Comparison of ENCODE assay signal across 15 cellular contexts in the genomic region with DNA sequence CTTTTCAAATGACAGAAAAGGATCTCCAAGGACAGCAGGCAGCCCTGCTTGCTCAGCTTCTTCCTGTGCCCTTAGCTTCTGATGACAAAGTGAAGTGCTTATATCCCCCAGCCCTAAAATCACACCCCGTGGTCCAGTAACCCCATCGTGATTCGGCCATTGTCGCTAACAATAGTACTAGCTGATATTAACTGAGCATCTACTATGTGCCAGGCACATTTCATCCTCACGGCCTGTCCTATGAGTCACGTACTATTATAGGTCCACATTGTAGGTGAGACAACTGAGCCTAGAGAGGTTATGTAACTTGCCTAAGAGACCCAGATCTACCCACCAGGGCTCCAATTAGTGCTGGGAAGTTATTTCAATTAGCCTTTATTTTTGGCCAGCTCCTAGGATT. TPM values are rescaled to one million over a fixed set of nuclear protein-coding genes. Genes with fewer than 3 reads are reported as not detected.
DNase-seq lines count a peak whose midpoint lies in the region; ATAC-seq and TF ChIP-seq lines count a peak whose summit lies in the region.
"Had no signal": no experiment of that assay in that cellular context is flagged by ENCODE, and none has a peak within 500 bp of the region (broad histone marks: within the 10 kb centered on the region; RNA-seq: fewer than 3 reads in every experiment).

No MANE protein-coding gene starts in this region.

- CTCF ChIA-PET in CD4-positive, alpha-beta memory T cell (lab: Charles Lee; ENCODE audit: partially characterized antibody), result interaction anchor here (0.8 to 7.1 kb wide), 5 partner anchors 10 to 342 kb away, joined by 3 to 109 read pairs (median 4); no protein-coding TSS in a partner anchor

- peaks cover 2 to 8% (median 4%) of the 10 kb centered on the region in 4 donors for H3K4me1 Mint-ChIP-seq in CD4-positive, alpha-beta memory T cell
- H3K4me1 Mint-ChIP-seq in GM23338 (peaks cover 41% of the 10 kb centered on the region), natural killer cell (peaks cover 0 to 4% of the 10 kb centered on the region in 2 donors)
- peaks cover 4% of the 10 kb centered on the region for H3K4me1 Mint-ChIP-seq in activated naive CD8-positive, alpha-beta T cell treated with anti-CD3 and anti-CD28 coated beads, Interleukin-2, amount 50 U/mL, for 24 hours

- H4K20me1 ChIP-seq in GM23338 (replicated peaks; ENCODE audit: insufficient read depth), result 0 out of 2 replicates have a peak, but pooled peaks cover 3% of the 10 kb centered on the region

- no peak overlapping the region for H2AFZ ChIP-seq in GM23338

- no peaks in the 10 kb centered on the region for H3F3A ChIP-seq in GM23338 (replicated peaks; ENCODE audit: low read depth)

- H3K9me2 ChIP-seq in GM23338 (ENCODE audit: insufficient read depth), result no peaks in the 10 kb centered on the region

- POLR2A ChIA-PET in CD4-positive, alpha-beta memory T cell (lab: Charles Lee; ENCODE audit: partially characterized antibody), result no interaction called here

- H3K4me3 ChIP-seq in CD4-positive, alpha-beta memory T cell (ENCODE audit: low read length in 2 of 2), result no peak overlapping the region
- H3K4me3 ChIP-seq in GM23338, result peak overlapping the region; percentile 76
- peak overlapping the region in 4 of 59 donors; percentile 63 to 87 (median 74) for H3K4me3 ChIP-seq in dorsolateral prefrontal cortex

- intact Hi-C loops in CD4-positive, alpha-beta memory T cell (cut with micrococcal nuclease), result loop anchor here (5.0 kb wide), 1 partner anchor 206 kb away; no protein-coding TSS in a partner anchor
- intact Hi-C loops in natural killer cell (cut with micrococcal nuclease), result no loop called here
- intact Hi-C loops in dorsolateral prefrontal cortex (cut with DNase I), result loop anchor here (2.0 to 5.0 kb wide), 3 partner anchors 51 to 341 kb away; no protein-coding TSS in a partner anchor

- H3K9me3 ChIP-seq in CD4-positive, alpha-beta memory T cell (ENCODE audit: control insufficient read depth in 1 of 2, low read length in 2 of 2), result no peaks in the 10 kb centered on the region
- H3K9me3 ChIP-seq: adrenal gland had no signal

- TF ChIP-seq CTCF in GM23338 (conservative IDR thresholded peaks at IDR 0.05; ENCODE audit: low read depth in 2 of 2) (no peak), natural killer cell (IDR thresholded peaks at IDR 0.05) (no peak), dorsolateral prefrontal cortex (IDR thresholded peaks at IDR 0.05 in 54 of 56, conservative IDR thresholded peaks at IDR 0.05 in 2 of 56; ENCODE audit: low read depth in 1 of 56, partially characterized antibody in 56 of 56) (no peak)

- DNase-seq in CD4-positive, alpha-beta memory T cell, result no peak
- DNase-seq in GM23338 (ENCODE audit: low spot score), result no peak
- no peak for DNase-seq in activated naive CD8-positive, alpha-beta T cell treated with anti-CD3 and anti-CD28 coated beads, Interleukin-2, amount 50 U/mL, for 24 hours
- DNase-seq in natural killer cell, result no peak
- DNase-seq in dorsolateral prefrontal cortex, result no peak
- no peak for DNase-seq in erythroblast (lab: John Stamatoyannopoulos, UW)
- no peak for DNase-seq in stimulated activated CD4-positive, alpha-beta T cell treated with anti-CD3 and anti-CD28 coated beads, Interleukin-15, amount 100 ng/mL, for 24 hours
- DNase-seq: foreskin fibroblast, NCI-H1092, NCI-H345 had no signal

- no peak for TF ChIP-seq POLR2A in erythroblast (IDR thresholded peaks at IDR 0.05; ENCODE audit: low read length)

- H3K4me3 Mint-ChIP-seq in CD4-positive, alpha-beta memory T cell, result peak overlapping the region; percentile 63 to 93 (median 82)
- H3K4me3 Mint-ChIP-seq in GM23338 (peak overlapping the region; percentile 70), natural killer cell (peak overlapping the region; percentile 84)
- peak overlapping the region; percentile 67 for H3K4me3 Mint-ChIP-seq in activated naive CD8-positive, alpha-beta T cell treated with anti-CD3 and anti-CD28 coated beads, Interleukin-2, amount 50 U/mL, for 24 hours

- peaks cover 17% of the 10 kb centered on the region for H3K27me3 ChIP-seq in CD4-positive, alpha-beta memory T cell (ENCODE audit: insufficient read depth, low read length)
- H3K27me3 ChIP-seq in GM23338 (ENCODE audit: insufficient read depth), result peaks cover 84% of the 10 kb centered on the region
- peaks cover 0 to 3% (median 0%) of the 10 kb centered on the region in 45 donors for H3K27me3 ChIP-seq in dorsolateral prefrontal cortex

- H3K4me1 ChIP-seq in CD4-positive, alpha-beta memory T cell (ENCODE audit: insufficient read depth, low read length), result peaks cover 4% of the 10 kb centered on the region
- peaks cover 31% of the 10 kb centered on the region for H3K4me1 ChIP-seq in GM23338 (ENCODE audit: insufficient read depth)
- H3K4me1 ChIP-seq: adrenal gland had no signal

- H3K27ac Mint-ChIP-seq in CD4-positive, alpha-beta memory T cell, result peak overlapping the region; percentile 27 to 87 (median 79)
- no peak overlapping the region for H3K27ac Mint-ChIP-seq in GM23338
- H3K27ac Mint-ChIP-seq in activated naive CD8-positive, alpha-beta T cell treated with anti-CD3 and anti-CD28 coated beads, Interleukin-2, amount 50 U/mL, for 24 hours, result peak overlapping the region; percentile 19
- no peak overlapping the region for H3K27ac Mint-ChIP-seq in natural killer cell

- H3K4me2 ChIP-seq in GM23338, result peak overlapping the region; percentile 86

- no peak for ATAC-seq in GM23338
- no peak for ATAC-seq in activated naive CD8-positive, alpha-beta T cell treated with anti-CD3 and anti-CD28 coated beads, Interleukin-2, amount 50 U/mL, for 24 hours
- ATAC-seq in natural killer cell, result no peak

- no peak overlapping the region for H3K27ac ChIP-seq in CD4-positive, alpha-beta memory T cell (ENCODE audit: low read depth, low read length)
- no peak overlapping the region for H3K27ac ChIP-seq in GM23338 (ENCODE audit: low read depth)
- peak overlapping the region in 2 of 59 donors; percentile 62 to 67 for H3K27ac ChIP-seq in dorsolateral prefrontal cortex
- H3K27ac ChIP-seq: adrenal gland, PC-9 had no signal

- no peaks in the 10 kb centered on the region for H3K79me2 ChIP-seq in GM23338 (replicated peaks; ENCODE audit: insufficient read depth)

- H3K27me3 Mint-ChIP-seq in CD4-positive, alpha-beta memory T cell, result peaks cover 35 to 43% of the 10 kb centered on the region in 2 donors
- H3K27me3 Mint-ChIP-seq in GM23338 (ENCODE audit: insufficient read depth, low read depth, poor library complexity) (peaks cover 44% of the 10 kb centered on the region), natural killer cell (ENCODE audit: low read depth in 2 of 2) (peaks cover 48 to 76% of the 10 kb centered on the region in 2 donors)
- H3K27me3 Mint-ChIP-seq in activated naive CD8-positive, alpha-beta T cell treated with anti-CD3 and anti-CD28 coated beads, Interleukin-2, amount 50 U/mL, for 24 hours, result peaks cover 62% of the 10 kb centered on the region

- no peaks in the 10 kb centered on the region for H3K36me3 ChIP-seq in CD4-positive, alpha-beta memory T cell (ENCODE audit: insufficient read depth, low read length)
- no peaks in the 10 kb centered on the region for H3K36me3 ChIP-seq in GM23338 (ENCODE audit: insufficient read depth)
- H3K36me3 ChIP-seq: adrenal gland had no signal

- no peaks in the 10 kb centered on the region for H3K9me3 Mint-ChIP-seq in CD4-positive, alpha-beta memory T cell
- H3K9me3 Mint-ChIP-seq in GM23338 (no peaks in the 10 kb centered on the region), natural killer cell (no peaks in the 10 kb centered on the region)
- H3K9me3 Mint-ChIP-seq in activated naive CD8-positive, alpha-beta T cell treated with anti-CD3 and anti-CD28 coated beads, Interleukin-2, amount 50 U/mL, for 24 hours, result no peaks in the 10 kb centered on the region

- H3K36me3 Mint-ChIP-seq in CD4-positive, alpha-beta memory T cell, result no peaks in the 10 kb centered on the region
- H3K36me3 Mint-ChIP-seq in GM23338 (ENCODE audit: low read depth), result no peaks in the 10 kb centered on the region
- no peaks in the 10 kb centered on the region for H3K36me3 Mint-ChIP-seq in activated naive CD8-positive, alpha-beta T cell treated with anti-CD3 and anti-CD28 coated beads, Interleukin-2, amount 50 U/mL, for 24 hours (ENCODE audit: low read depth)
- H3K36me3 Mint-ChIP-seq in natural killer cell, result no peaks in the 10 kb centered on the region

RNA-seq across cellular contexts. Expression of gene SCN4B, which starts 6.1 kb away (rescaled TPM):
- total RNA-seq in CD4-positive, alpha-beta memory T cell, result not detected
- polyA plus RNA-seq in CD4-positive, alpha-beta memory T cell, result not detected
- 1.7 and 3.0 TPM in 2 replicates for total RNA-seq in GM23338 (2014; rRNA removed; shearing (Covaris generic))
- 0.16 and 0.45 TPM in 2 replicates for polyA plus RNA-seq in GM23338 (2016; fragmentation: Nextera tagmentation; extraction: Ambion mirVana)
- total RNA-seq in natural killer cell (under 1 TPM in 1 of 3 donors, not detected in 2; 0.33 TPM), dorsolateral prefrontal cortex (100 to 1,000 TPM in 7 of 120 experiments, 10 to 100 TPM in 113; 16.9 to 139 (median 69.6) TPM)
- total RNA-seq: myocyte, PC-9 had no signal

RNA-seq across cellular contexts. Expression of gene SCN2B, which starts 29.9 kb away (rescaled TPM):
- total RNA-seq in CD4-positive, alpha-beta memory T cell, result not detected
- polyA plus RNA-seq in CD4-positive, alpha-beta memory T cell, result not detected
- total RNA-seq in GM23338 (2014; rRNA removed; shearing (Covaris generic)), result 0.03 and 0.04 TPM in 2 replicates
- 0.09 TPM in 1 of 2 replicates, not detected in the other for polyA plus RNA-seq in GM23338 (2016; fragmentation: Nextera tagmentation; extraction: Ambion mirVana)
- not detected for total RNA-seq in natural killer cell
- total RNA-seq in dorsolateral prefrontal cortex, result 100 to 1,000 TPM in 3 of 120 experiments, 10 to 100 TPM in 117; 23.2 to 106 (median 68.8) TPM
- total RNA-seq: dermis microvascular lymphatic vessel endothelial cell, myocyte, PC-9 had no signal

RNA-seq across cellular contexts. Expression of gene SMIM35, which starts 59.8 kb away (rescaled TPM):
- total RNA-seq in CD4-positive, alpha-beta memory T cell, result under 1 TPM; 0.44 to 0.55 TPM
- polyA plus RNA-seq in CD4-positive, alpha-beta memory T cell, result under 1 TPM; 0.21 to 0.76 TPM
- not detected in 2 replicates for total RNA-seq in GM23338 (2014; rRNA removed; shearing (Covaris generic))
- polyA plus RNA-seq in GM23338 (2016; fragmentation: Nextera tagmentation; extraction: Ambion mirVana), result not detected in 2 replicates
- total RNA-seq in natural killer cell, result under 1 TPM; 0.30 to 0.68 (median 0.33) TPM
- total RNA-seq in dorsolateral prefrontal cortex, result under 1 TPM in 28 of 120 experiments, not detected in 92; 0.11 to 0.60 (median 0.21) TPM
- total RNA-seq: dermis microvascular lymphatic vessel endothelial cell, kidney epithelial cell, myocyte, PC-9 had no signal

Comparison
In these comparisons a context has a peak if more than half of its experiments do, and no peak if none do; other contexts are left out.
1. H3K27ac Mint-ChIP-seq: peak in CD4-positive, alpha-beta memory T cell (7 of 7) and activated naive CD8-positive, alpha-beta T cell treated with anti-CD3 and anti-CD28 coated beads, Interleukin-2, amount 50 U/mL, for 24 hours (single experiment); none in GM23338 (single experiment) and natural killer cell (0 of 2).
2. RNA of gene SCN2B, which starts 29.9 kb away (total RNA-seq): 23.2 to 106 TPM in dorsolateral prefrontal cortex; 0.03 to 0.04 TPM in GM23338, not detected in CD4-positive, alpha-beta memory T cell and not detected in natural killer cell; every median in the first group is over 10 times any median in the second.
3. Peak in every context shown above with its lines, with median percentiles within 50 percentile points of each other: H3K4me3 Mint-ChIP-seq.